Comparison of ENCODE assay signal across 1 cellular context in genomic region chr20:57392512-57393271, GRCh38.
TF ChIP-seq lines count a peak whose summit lies in the region.

No MANE protein-coding gene starts in this region.

TF ChIP-seq in GM12878, 131 proteins besides CTCF, POLR2A, EP300 and RAD21 (continued from another document):
- TF ChIP-seq CREM (IDR thresholded peaks at IDR 0.05; ENCODE audit: low read depth) (peak; percentile 30; the same call in 1 of the 2 replicates), BCL3 (IDR thresholded peaks at IDR 0.05; ENCODE audit: borderline replicate concordance, insufficient read depth, low read depth, low read length, poor library complexity, severe bottlenecking) (no peak), NR2C1 (IDR thresholded peaks at IDR 0.05) (no peak), FOS (IDR thresholded peaks at IDR 0.05; ENCODE audit: borderline replicate concordance, extremely low read depth, insufficient read length) (no peak), ZNF687 (IDR thresholded peaks at IDR 0.05) (peak; percentile 69; the same call in 1 of the 2 replicates), JUND (IDR thresholded peaks at IDR 0.05; ENCODE audit: low read depth, low read length) (no peak), KDM1A (IDR thresholded peaks at IDR 0.05; ENCODE audit: borderline replicate concordance) (no peak), STAT1 (conservative IDR thresholded peaks at IDR 0.05) (no peak), ASH2L (IDR thresholded peaks at IDR 0.05; ENCODE audit: borderline replicate concordance, low read depth) (no peak), RAD51 (IDR thresholded peaks at IDR 0.05) (no peak), TAF1 (IDR thresholded peaks at IDR 0.05; ENCODE audit: borderline replicate concordance, low read depth, low read length) (no peak), SREBF1 (IDR thresholded peaks at IDR 0.05; ENCODE audit: low read length) (no peak), CHD1 (IDR thresholded peaks at IDR 0.05; ENCODE audit: low read depth, low read length) (no peak; the same call in 1 of the 2 replicates), SIX5 (IDR thresholded peaks at IDR 0.05; ENCODE audit: low read depth, low read length, severe bottlenecking) (no peak), SRF (IDR thresholded peaks at IDR 0.05; ENCODE audit: low read depth in 2 of 2, low read length in 2 of 2) (no peak)
